Comparison of ENCODE assay signal across 1 cellular context in genomic region chr18:629303-630150, GRCh38.
TF ChIP-seq lines count a peak whose summit lies in the region.

No MANE protein-coding gene starts in this region.

TF ChIP-seq in K562, 482 proteins besides CTCF, POLR2A, EP300 and RAD21 (continued from another document and continues in another):
- TF ChIP-seq ZNF280B (CRISPR knock-in tag; IDR thresholded peaks at IDR 0.05) (no peak), CBFA2T3 (IDR thresholded peaks at IDR 0.05) (peak; percentile 55; the same call in 1 of the 2 replicates), SMARCC2 (IDR thresholded peaks at IDR 0.05; ENCODE audit: low read depth) (no peak), ATF2 (CRISPR knock-in tag; IDR thresholded peaks at IDR 0.05) (no peak), ZNF512 (tag; IDR thresholded peaks at IDR 0.05) (no peak), NCOA6 (IDR thresholded peaks at IDR 0.05) (no peak), PML (IDR thresholded peaks at IDR 0.05; ENCODE audit: low read length) (no peak), AFF4 (CRISPR knock-in tag; IDR thresholded peaks at IDR 0.05) (no peak), MAX (CRISPR knock-in tag; IDR thresholded peaks at IDR 0.05) (no peak), SMARCA5 (IDR thresholded peaks at IDR 0.05) (no peak), ZNF124 (CRISPR knock-in tag; IDR thresholded peaks at IDR 0.05) (no peak), SUPT5H (IDR thresholded peaks at IDR 0.05) (no peak), ZKSCAN1 (IDR thresholded peaks at IDR 0.05; ENCODE audit: low read depth, low read length) (no peak), CXXC5 (CRISPR knock-in tag; IDR thresholded peaks at IDR 0.05) (no peak), MYC (IDR thresholded peaks at IDR 0.05; ENCODE audit: low read depth, low read length) (0 out of 2 replicates have a peak, but pooled peaks have one; percentile 21), MYC (CRISPR knock-in tag; IDR thresholded peaks at IDR 0.05; ENCODE audit: borderline replicate concordance, low read depth) (no peak), ZNF282 (CRISPR knock-in tag; IDR thresholded peaks at IDR 0.05) (no peak), C11orf30 (IDR thresholded peaks at IDR 0.05; ENCODE audit: low read depth) (peak; percentile 47; the same call in 1 of the 2 replicates), MECOM (CRISPR knock-in tag; IDR thresholded peaks at IDR 0.05) (no peak), THRA (IDR thresholded peaks at IDR 0.05) (no peak), ZNF395 (CRISPR knock-in tag; IDR thresholded peaks at IDR 0.05) (0 out of 2 replicates have a peak, but pooled peaks have one; percentile 29), FOXO4 (CRISPR knock-in tag; IDR thresholded peaks at IDR 0.05) (no peak), HDAC2 (IDR thresholded peaks at IDR 0.05) (no peak), STAT5A (IDR thresholded peaks at IDR 0.05; ENCODE audit: borderline replicate concordance, low read length) (no peak), MNT (conservative IDR thresholded peaks at IDR 0.05) (0 out of 4 replicates have a peak, but pooled peaks of 1 of the 2 experiments have one; percentile 36), SMAD1 (IDR thresholded peaks at IDR 0.05; ENCODE audit: low read depth, low read length, partially characterized antibody) (no peak), ZBTB11 (CRISPR knock-in tag; IDR thresholded peaks at IDR 0.05) (no peak), HDAC8 (tag; IDR thresholded peaks at IDR 0.05) (no peak), ZBTB26 (CRISPR knock-in tag; IDR thresholded peaks at IDR 0.05) (no peak), TAF15 (IDR thresholded peaks at IDR 0.05; ENCODE audit: low read depth, low read length) (no peak), ZBTB49 (CRISPR knock-in tag; IDR thresholded peaks at IDR 0.05; ENCODE audit: borderline replicate concordance) (no peak)
